In the genomic region with DNA sequence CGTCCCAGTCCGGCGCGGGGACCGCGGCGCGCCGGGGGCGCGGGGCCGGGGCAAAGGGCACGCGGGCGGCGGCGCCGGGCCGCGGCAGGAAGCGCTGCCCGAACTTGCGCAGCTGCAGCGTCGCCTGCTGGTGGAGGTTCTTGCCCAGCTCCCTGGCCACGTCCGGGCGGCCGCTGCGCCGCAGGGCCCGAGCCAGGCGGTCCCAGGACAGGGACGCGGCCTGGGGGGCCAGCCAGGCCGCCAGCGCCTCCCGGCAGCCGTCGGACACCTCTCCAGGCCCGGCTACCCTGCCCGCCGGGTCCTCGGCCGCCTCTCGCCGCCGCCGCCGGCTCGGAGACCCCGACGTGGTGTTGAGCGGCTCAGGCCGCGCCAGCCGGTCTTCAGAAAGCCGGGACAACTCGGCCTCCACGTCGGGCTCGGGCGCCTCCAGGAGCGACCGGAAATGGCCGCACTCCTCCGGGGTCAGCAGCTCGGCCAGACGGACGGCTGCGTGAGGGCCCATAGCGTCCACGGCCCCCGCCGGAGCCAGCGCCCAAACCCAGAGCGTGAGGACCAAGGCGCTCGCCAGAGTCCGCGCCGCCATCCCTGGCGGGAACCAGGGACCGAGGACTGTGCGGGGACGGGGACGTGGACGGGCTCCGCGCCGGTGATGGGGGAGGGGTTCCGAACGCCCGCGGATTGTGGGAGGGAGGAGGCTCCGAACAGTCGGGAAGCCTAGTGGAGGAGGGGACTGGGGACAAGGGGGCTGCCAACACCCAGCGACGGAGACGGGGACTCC, we compare ENCODE assay signal across 8 cellular contexts. TPM values are rescaled to one million over a fixed set of nuclear protein-coding genes. Genes with fewer than 3 reads are reported as not detected.
DNase-seq lines count a peak whose midpoint lies in the region; ATAC-seq, FAIRE-seq and TF ChIP-seq lines count a peak whose summit lies in the region.

No MANE protein-coding gene starts in this region.

- no peak for FAIRE-seq in urothelium cell line (lab: Jason Lieb, UNC)

- no peaks in the 10 kb centered on the region for H3K9me3 Mint-ChIP-seq in progenitor cell of endocrine pancreas (ENCODE audit: low read depth)

- no peak overlapping the region for H3K27ac Mint-ChIP-seq in progenitor cell of endocrine pancreas

- H3K36me3 ChIP-seq in BJ (ENCODE audit: control insufficient read depth, insufficient read depth, low read length): no peaks in the 10 kb centered on the region; the same call in 1 of the 2 replicates

- H3K4me3 ChIP-seq in BJ (ENCODE audit: low read depth, low read length): peak overlapping the region; percentile 46

- peak overlapping the region; percentile 68 for H3K4me3 Mint-ChIP-seq in progenitor cell of endocrine pancreas (ENCODE audit: low read depth)

- peak; percentile 58 for TF ChIP-seq CTCF in BJ (IDR thresholded peaks at IDR 0.05; ENCODE audit: insufficient read depth, low read depth, low read length)
- peak; percentile 70 for TF ChIP-seq CTCF in progenitor cell of endocrine pancreas (IDR thresholded peaks at IDR 0.05; ENCODE audit: unreplicated experiment)

- no peak for DNase-seq in BJ (ENCODE audit: low read depth)
- DNase-seq in HK-2 (ENCODE audit: unreplicated experiment): peak; percentile 83
- peak in 4 of 5 donors; percentile 41 to 74 (median 49) for DNase-seq in T-helper 1 cell
- DNase-seq in amygdala (lab: John Stamatoyannopoulos, UW): peak in 39 of 56 donors; percentile 13 to 79 (median 46)
- DNase-seq in left ventricle myocardium superior: peak; percentile 92
- DNase-seq in progenitor cell of endocrine pancreas (ENCODE audit: low spot score, unreplicated experiment): peak; percentile 71
- peak; percentile 63 for DNase-seq in urothelium cell line (ENCODE audit: low spot score)
- DNase-seq in NCI-H1436 (lab: John Stamatoyannopoulos, UW): no peak

- intact Hi-C loops in left ventricle myocardium superior (cut with micrococcal nuclease): loop anchor here (10.0 kb wide), 1 partner anchor 390 kb away; the partner anchor contains the start of gene SLC4A8

- peaks cover 16% of the 10 kb centered on the region for H3K27me3 Mint-ChIP-seq in progenitor cell of endocrine pancreas

- H3K27me3 ChIP-seq in BJ (ENCODE audit: control insufficient read depth, insufficient read depth, low read length): no peaks in the 10 kb centered on the region

- peak; percentile 91 for ATAC-seq in left ventricle myocardium superior

- POLR2A ChIA-PET in BJ (lab: Charles Lee): no interaction called here

- no peaks in the 10 kb centered on the region for H3K36me3 Mint-ChIP-seq in progenitor cell of endocrine pancreas (ENCODE audit: insufficient read depth)

- H3K4me1 Mint-ChIP-seq in progenitor cell of endocrine pancreas (ENCODE audit: low read depth): peaks cover 8% of the 10 kb centered on the region

- CTCF ChIA-PET in BJ (lab: Yijun Ruan, JAX): interaction anchor here (0.8 to 7.6 kb wide), 13 partner anchors 9 to 392 kb away, joined by 3 to 39 read pairs (median 4); no protein-coding TSS in a partner anchor

RNA-seq across cellular contexts. Expression of gene FIGNL2, which starts 34.0 kb away (rescaled TPM):
- polyA plus RNA-seq in BJ (2011; rRNA removed): 0.01 TPM in 1 of 2 replicates, not detected in the other
- 0.05 TPM in 2 replicates for polyA minus RNA-seq in BJ (2011; rRNA and poly(A)+ RNA removed)
- 0.35 TPM for total RNA-seq in left ventricle myocardium superior
- total RNA-seq in progenitor cell of endocrine pancreas: 44.5 and 46.7 TPM in 2 replicates

Comparison
In these comparisons a context has a peak if more than half of its experiments do, and no peak if none do; other contexts are left out.
1. DNase-seq: peak in HK-2 (single experiment), T-helper 1 cell (4 of 5), amygdala (39 of 56), left ventricle myocardium superior (single experiment), progenitor cell of endocrine pancreas (single experiment) and urothelium cell line (single experiment); none in BJ (single experiment) and NCI-H1436 (single experiment).
2. RNA of gene FIGNL2, which starts 34.0 kb away (total RNA-seq): 44.5 to 46.7 TPM in progenitor cell of endocrine pancreas; 0.35 TPM in left ventricle myocardium superior (single experiment); every median in the first group is over 10 times any median in the second.